Comparison of ENCODE assay signal across 15 cellular contexts in genomic region chr16:87470332-87470731, GRCh38.
"Had no signal": no experiment of that assay in that cellular context is flagged by ENCODE, and none has a peak within 500 bp of the region (broad histone marks: within the 10 kb centered on the region; RNA-seq: fewer than 3 reads in every experiment).

No MANE protein-coding gene starts in this region.

- DNase-seq: activated CD8-positive, alpha-beta memory T cell treated with anti-CD3 and anti-CD28 coated beads, Interleukin-2, amount 50 U/mL, for 48 hours; activated CD8-positive, alpha-beta T cell treated with anti-CD3 and anti-CD28 coated beads, Interleukin-2, amount 10 ng/mL, durations not matched to agents 7 days and 5 days; activated naive CD8-positive, alpha-beta T cell treated with anti-CD3 and anti-CD28 coated beads, Interleukin-2, amount 10 ng/mL, durations not matched to agents 7 days and 5 days; esophagus squamous epithelium; heart right ventricle; kidney; left ventricle myocardium superior; mesendoderm; psoas muscle; right lobe of liver; spleen; stimulated activated CD4-positive, alpha-beta T cell treated with anti-CD3 and anti-CD28 coated beads, Interleukin-1b, Interleukin-23, amount 100 ng/mL, for 48 hours had no signal

- H3K27ac ChIP-seq: psoas muscle had no signal

- H3K27me3 ChIP-seq: ascending aorta, esophagus squamous epithelium, heart right ventricle, right lobe of liver, tibial nerve had no signal

- H3K36me3 ChIP-seq: ascending aorta, tibial nerve had no signal

- H3K9me3 ChIP-seq: ascending aorta, esophagus squamous epithelium, heart right ventricle, psoas muscle, right lobe of liver, spleen, tibial nerve had no signal

- H3K4me3 ChIP-seq: ascending aorta, esophagus squamous epithelium, heart right ventricle, psoas muscle, right lobe of liver, spleen, tibial nerve had no signal

- ATAC-seq: activated CD8-positive, alpha-beta T cell treated with anti-CD3 and anti-CD28 coated beads, Interleukin-2, amount 10 ng/mL, durations not matched to agents 7 days and 5 days; heart right ventricle; left ventricle myocardium superior; psoas muscle; right lobe of liver; stimulated activated memory B cell treated with anti-CD40 and anti-IgM and Interleukin-4, amounts not matched to agents 10 μg/mL and 1 μg/mL and 100 μg/mL, for 72 hours had no signal
